ENCODE assay signal across 8 cellular contexts in the genomic region with DNA sequence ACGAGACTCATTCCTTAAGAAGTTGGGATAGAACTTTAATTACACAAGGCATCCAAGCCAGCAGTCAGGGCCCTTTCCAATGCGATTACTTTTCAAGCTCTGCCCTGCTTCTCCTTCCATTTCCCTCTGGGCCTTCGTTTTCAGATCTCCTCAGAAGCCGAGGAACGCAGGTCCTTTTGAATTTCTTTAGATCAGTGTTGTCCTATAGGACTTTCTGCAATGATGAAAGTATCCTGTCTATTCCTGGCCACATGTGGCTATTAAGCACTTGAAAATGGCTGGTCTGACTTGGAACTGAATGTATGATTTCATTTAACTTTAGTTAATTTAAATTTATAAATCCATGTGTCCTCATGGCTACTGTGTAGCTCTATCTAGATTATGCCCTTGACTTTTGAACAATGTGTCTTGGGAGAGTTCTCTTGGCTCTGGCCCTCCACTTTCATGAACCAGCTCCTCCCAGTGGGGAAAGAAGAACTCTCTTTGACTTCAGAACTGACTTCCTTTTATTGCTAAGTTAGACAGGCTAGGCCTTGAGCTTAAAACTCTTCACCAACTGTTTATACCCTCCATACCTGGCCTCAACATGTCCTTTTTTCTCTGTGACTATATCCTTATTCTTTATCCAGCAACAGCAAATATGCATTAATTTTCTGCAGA. TPM values are rescaled to one million over a fixed set of nuclear protein-coding genes. Genes with fewer than 3 reads are reported as not detected.
DNase-seq lines count a peak whose midpoint lies in the region; ATAC-seq lines count a peak whose summit lies in the region.

No MANE protein-coding gene starts in this region.

- no peaks in the 10 kb centered on the region for H3K9me3 Mint-ChIP-seq in activated naive CD8-positive, alpha-beta T cell treated with anti-CD3 and anti-CD28 coated beads, Interleukin-2, amount 10 ng/mL, durations not matched to agents 7 days and 5 days

- in situ Hi-C loops in ACHN (cut with HindIII; ENCODE audit: low pct_ligation_motif_present, low pct_unique_long_range_greater_than_20kb, low sequenced_read_pairs), result no loop called here

- peak; percentile 49 for ATAC-seq in activated naive CD8-positive, alpha-beta T cell treated with anti-CD3 and anti-CD28 coated beads, Interleukin-2, amount 10 ng/mL, durations not matched to agents 7 days and 5 days (ENCODE audit: low read depth)
- no peak for ATAC-seq in HG03457 (IDR thresholded peaks at IDR 0.05; ENCODE audit: unreplicated experiment)

- H3K4me1 ChIP-seq in HUES48 (ENCODE audit: control insufficient read depth, insufficient read depth, low read length) (peaks cover 26% of the 10 kb centered on the region), urinary bladder (ENCODE audit: insufficient read depth) (peaks cover 2% of the 10 kb centered on the region)

- 83% methylated on average over 5 of the region's 5 CpGs for WGBS in urinary bladder

- peak overlapping the region; percentile 15; the same call in 1 of the 2 replicates for H3K9ac ChIP-seq in HUES48 (ENCODE audit: low read depth, low read length)

- no peak overlapping the region for H3K4me3 ChIP-seq in HUES48 (ENCODE audit: low read depth, low read length)
- no peak overlapping the region for H3K4me3 ChIP-seq in urinary bladder (ENCODE audit: low read depth, low read length)

- H3K27ac Mint-ChIP-seq in activated naive CD8-positive, alpha-beta T cell treated with anti-CD3 and anti-CD28 coated beads, Interleukin-2, amount 10 ng/mL, durations not matched to agents 7 days and 5 days, result peak overlapping the region; percentile 89

- H3K4me3 Mint-ChIP-seq in activated naive CD8-positive, alpha-beta T cell treated with anti-CD3 and anti-CD28 coated beads, Interleukin-2, amount 10 ng/mL, durations not matched to agents 7 days and 5 days, result peak overlapping the region; percentile 61

- POLR2A ChIA-PET in activated naive CD8-positive, alpha-beta T cell treated with anti-CD3 and anti-CD28 coated beads, Interleukin-2, amount 10 ng/mL, durations not matched to agents 7 days and 5 days (lab: Charles Lee), result interaction anchor here (0.5 to 2.2 kb wide), 8 partner anchors 13 to 1314 kb away, joined by 3 to 33 read pairs (median 8); partner anchors contain the start of gene TGFBR2

- H3K36me3 ChIP-seq in HUES48 (ENCODE audit: control insufficient read depth, insufficient read depth, low read length) (no peaks in the 10 kb centered on the region), urinary bladder (ENCODE audit: insufficient read depth) (no peaks in the 10 kb centered on the region)

- no peaks in the 10 kb centered on the region for H3K27me3 Mint-ChIP-seq in activated naive CD8-positive, alpha-beta T cell treated with anti-CD3 and anti-CD28 coated beads, Interleukin-2, amount 10 ng/mL, durations not matched to agents 7 days and 5 days

- H3K36me3 Mint-ChIP-seq in activated naive CD8-positive, alpha-beta T cell treated with anti-CD3 and anti-CD28 coated beads, Interleukin-2, amount 10 ng/mL, durations not matched to agents 7 days and 5 days, result peaks cover 28% of the 10 kb centered on the region

- no peaks in the 10 kb centered on the region for H3K27me3 ChIP-seq in HUES48 (ENCODE audit: control insufficient read depth, insufficient read depth, low read length)

- no peaks in the 10 kb centered on the region for H3K9me3 ChIP-seq in HUES48 (ENCODE audit: control insufficient read depth, insufficient read depth, low read length)

- DNase-seq in ACHN (peak; percentile 11), iris pigment epithelial cell (ENCODE audit: low read depth) (peak; percentile 55), NK-92 (lab: John Stamatoyannopoulos, UW; ENCODE audit: unreplicated experiment) (no peak), GM03348 (ENCODE audit: low spot score) (no peak)
- no peak for DNase-seq in activated naive CD8-positive, alpha-beta T cell treated with anti-CD3 and anti-CD28 coated beads, Interleukin-2, amount 10 ng/mL, durations not matched to agents 7 days and 5 days

- H3K27ac ChIP-seq in HUES48 (ENCODE audit: low read depth, low read length) (peak overlapping the region; percentile 70), urinary bladder (ENCODE audit: low read depth) (peak overlapping the region; percentile 33)

- H3K4me1 Mint-ChIP-seq in activated naive CD8-positive, alpha-beta T cell treated with anti-CD3 and anti-CD28 coated beads, Interleukin-2, amount 10 ng/mL, durations not matched to agents 7 days and 5 days, result peaks cover 81% of the 10 kb centered on the region

RNA-seq across cellular contexts. Expression of gene TGFBR2, which starts 22.7 kb away (rescaled TPM):
- total RNA-seq in activated naive CD8-positive, alpha-beta T cell treated with anti-CD3 and anti-CD28 coated beads, Interleukin-2, amount 10 ng/mL, durations not matched to agents 7 days and 5 days, result 10 to 100 TPM; 86.9 to 92.2 TPM
- 128 TPM for total RNA-seq in urinary bladder
- polyA plus RNA-seq in urinary bladder, result 161 TPM

Comparison
In these comparisons a context has a peak if more than half of its experiments do, and no peak if none do; other contexts are left out.
1. DNase-seq: peak in ACHN (single experiment) and iris pigment epithelial cell (single experiment); none in activated naive CD8-positive, alpha-beta T cell treated with anti-CD3 and anti-CD28 coated beads, Interleukin-2, amount 10 ng/mL, durations not matched to agents 7 days and 5 days (single experiment), NK-92 (single experiment) and GM03348 (single experiment).